In the genomic region with DNA sequence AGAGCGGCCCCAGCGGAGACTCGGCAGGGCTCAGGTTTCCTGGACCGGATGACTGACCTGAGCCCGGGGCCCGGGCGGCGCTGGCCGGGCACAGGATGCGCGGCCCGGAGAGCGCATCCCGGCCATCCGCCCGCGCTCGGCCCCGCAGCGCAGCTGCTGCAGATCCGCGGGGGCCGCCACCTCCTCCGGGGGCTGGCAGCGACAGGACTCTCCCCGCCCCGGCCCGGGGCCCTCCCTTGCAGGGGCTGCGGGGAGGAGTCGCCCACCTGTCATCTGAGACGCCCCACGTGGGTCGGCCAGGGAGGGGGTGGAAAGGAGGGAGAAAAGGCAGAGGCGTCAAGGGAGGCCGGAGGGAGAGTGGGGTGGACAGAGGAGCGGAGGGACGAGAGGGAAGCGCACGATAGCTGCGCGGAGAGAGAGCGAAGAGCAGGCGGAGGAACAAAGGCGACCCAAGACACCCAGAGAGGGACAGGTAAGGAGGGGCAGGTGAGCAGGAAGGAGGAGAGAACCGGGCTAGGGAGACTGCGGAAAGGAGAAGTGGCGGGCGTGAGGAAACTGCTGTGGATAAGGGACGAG, we compare ENCODE assay signal across 8 cellular contexts. TPM values are rescaled to one million over a fixed set of nuclear protein-coding genes. Genes with fewer than 3 reads are reported as not detected.
DNase-seq lines count a peak whose midpoint lies in the region; ATAC-seq, FAIRE-seq and TF ChIP-seq lines count a peak whose summit lies in the region.

No MANE protein-coding gene starts in this region.

- no peaks in the 10 kb centered on the region for H3K27me3 Mint-ChIP-seq in activated naive CD8-positive, alpha-beta T cell treated with anti-CD3 and anti-CD28 coated beads for 36 hours

- peaks cover 38% of the 10 kb centered on the region for H3K4me1 ChIP-seq in DOHH2 (ENCODE audit: control insufficient read depth, low read length)
- H3K4me1 ChIP-seq in HUES6 (ENCODE audit: control insufficient read depth, insufficient read depth, low read length) = peaks cover 24% of the 10 kb centered on the region
- H3K4me1 ChIP-seq in pancreas = peaks cover 0 to 28% (median 8%) of the 10 kb centered on the region in 3 donors
- H3K4me1 ChIP-seq in upper lobe of left lung = peaks cover 39 to 53% (median 44%) of the 10 kb centered on the region in 4 donors

- no peak for TF ChIP-seq CTCF in DOHH2 (IDR thresholded peaks at IDR 0.05; ENCODE audit: low read depth, low read length, poor library complexity, severe bottlenecking)
- TF ChIP-seq CTCF in pancreas (IDR thresholded peaks at IDR 0.05) = no peak
- TF ChIP-seq CTCF in upper lobe of left lung (IDR thresholded peaks at IDR 0.05) = peak in 2 of 6 experiments; percentile 1 to 9

- H3K79me2 ChIP-seq in DOHH2 (ENCODE audit: control insufficient read depth, low read length) = peaks cover 44% of the 10 kb centered on the region

- intact Hi-C loops in Right ventricle myocardium inferior (cut with DNase I) = loop anchor here (2.0 kb wide), 2 partner anchors 37 to 45 kb away; no protein-coding TSS in a partner anchor
- intact Hi-C loops in pancreas (cut with DNase I) = no loop called here

- H3K9me2 ChIP-seq in DOHH2 (replicated peaks; ENCODE audit: control insufficient read depth, low read length) = no peaks in the 10 kb centered on the region

- ATAC-seq in GM21447 (IDR thresholded peaks at IDR 0.05; ENCODE audit: unreplicated experiment) (peak; percentile 44), Right ventricle myocardium inferior (peak; percentile 78), pancreas (peak; percentile 68 to 77 (median 70)), upper lobe of left lung (ENCODE audit: low FRiP score in 2 of 2) (peak; percentile 70 to 82)

- H3K4me3 Mint-ChIP-seq in activated naive CD8-positive, alpha-beta T cell treated with anti-CD3 and anti-CD28 coated beads for 36 hours = peak overlapping the region; percentile 92

- peaks cover 27% of the 10 kb centered on the region for H3K36me3 Mint-ChIP-seq in activated naive CD8-positive, alpha-beta T cell treated with anti-CD3 and anti-CD28 coated beads for 36 hours

- H3K27ac ChIP-seq in DOHH2 (ENCODE audit: low read depth, low read length) = peak overlapping the region; percentile 74
- H3K27ac ChIP-seq in HUES6 (ENCODE audit: low read depth, low read length) = peak overlapping the region; percentile 93
- H3K27ac ChIP-seq in pancreas = peak overlapping the region; percentile 96 to 98 (median 98)
- peak overlapping the region; percentile 97 to 100 (median 98) for H3K27ac ChIP-seq in upper lobe of left lung

- FAIRE-seq in pancreas (lab: Jason Lieb, UNC) = no peak

- H3K4me3 ChIP-seq in DOHH2 (ENCODE audit: low read length) (peak overlapping the region; percentile 88), HUES6 (ENCODE audit: low read depth, low read length) (peak overlapping the region; percentile 84), pancreas (peak overlapping the region; percentile 90 to 99 (median 94)), upper lobe of left lung (peak overlapping the region; percentile 65 to 88 (median 78))

- DNase-seq in RPMI7951 (ENCODE audit: low read depth) = peak; percentile 86
- DNase-seq in activated naive CD8-positive, alpha-beta T cell treated with anti-CD3 and anti-CD28 coated beads for 36 hours = peak; percentile 77
- peak; percentile 91 for DNase-seq in Right ventricle myocardium inferior (ENCODE audit: missing footprints)
- DNase-seq in pancreas = peak; percentile 67 to 90 (median 80)
- DNase-seq in upper lobe of left lung = peak; percentile 74 to 93

- no peaks in the 10 kb centered on the region for H3K9me3 Mint-ChIP-seq in activated naive CD8-positive, alpha-beta T cell treated with anti-CD3 and anti-CD28 coated beads for 36 hours

- H3K27me3 ChIP-seq in DOHH2 (ENCODE audit: control insufficient read depth, low read length) (no peaks in the 10 kb centered on the region), HUES6 (ENCODE audit: control insufficient read depth, insufficient read depth, low read length) (no peaks in the 10 kb centered on the region), pancreas (no peaks in the 10 kb centered on the region), upper lobe of left lung (no peaks in the 10 kb centered on the region)

- 0 to 1% methylated on average over 34 to 49 of the region's 49 CpGs for WGBS in pancreas, 2 donors
- 0 to 1% methylated on average over 20 to 24 of the region's 49 CpGs for WGBS in upper lobe of left lung, 2 donors

- H4K20me1 ChIP-seq in DOHH2 (ENCODE audit: control insufficient read depth, insufficient read depth, low read depth, low read length) = peaks cover 20% of the 10 kb centered on the region

- peak overlapping the region; percentile 96 for H3K27ac Mint-ChIP-seq in activated naive CD8-positive, alpha-beta T cell treated with anti-CD3 and anti-CD28 coated beads for 36 hours

- H3K9me3 ChIP-seq in DOHH2 (ENCODE audit: control insufficient read depth, insufficient read depth, low read length) (no peaks in the 10 kb centered on the region), HUES6 (ENCODE audit: control insufficient read depth, insufficient read depth, low read depth, low read length) (peaks cover 6% of the 10 kb centered on the region; the same call in 1 of the 2 replicates), pancreas (no peaks in the 10 kb centered on the region), upper lobe of left lung (no peaks in the 10 kb centered on the region)

- peaks cover 43% of the 10 kb centered on the region for H3K36me3 ChIP-seq in DOHH2 (ENCODE audit: control insufficient read depth, low read length)
- peaks cover 23% of the 10 kb centered on the region for H3K36me3 ChIP-seq in HUES6 (ENCODE audit: control insufficient read depth, insufficient read depth, low read length)
- peaks cover 0 to 9% (median 5%) of the 10 kb centered on the region in 3 donors for H3K36me3 ChIP-seq in pancreas
- H3K36me3 ChIP-seq in upper lobe of left lung = peaks cover 0 to 17% (median 2%) of the 10 kb centered on the region in 4 donors

- no peak for TF ChIP-seq EP300 in upper lobe of left lung (IDR thresholded peaks at IDR 0.05)

- H3K4me2 ChIP-seq in DOHH2 (ENCODE audit: low read length) = peak overlapping the region; percentile 86

- peaks cover 49% of the 10 kb centered on the region for H3K4me1 Mint-ChIP-seq in activated naive CD8-positive, alpha-beta T cell treated with anti-CD3 and anti-CD28 coated beads for 36 hours

- H3K9ac ChIP-seq in HUES6 (ENCODE audit: low read length) = peak overlapping the region; percentile 90

- H3F3A ChIP-seq in DOHH2 (ENCODE audit: control insufficient read depth, insufficient read depth) = no peaks in the 10 kb centered on the region

- TF ChIP-seq POLR2A in upper lobe of left lung (IDR thresholded peaks at IDR 0.05) = peak in 1 of 4 donors; percentile 1

RNA-seq across cellular contexts. Expression of a gene that starts 0.5 kb away (rescaled TPM):
- 192 and 208 TPM in 2 replicates for total RNA-seq in RPMI7951 (2014; rRNA removed; shearing (Covaris generic))
- total RNA-seq in activated naive CD8-positive, alpha-beta T cell treated with anti-CD3 and anti-CD28 coated beads for 36 hours = 100 to 1,000 TPM; 152 to 156 TPM
- total RNA-seq in Right ventricle myocardium inferior (584 TPM), pancreas (100 to 1,000 TPM in 2 of 6 donors, 10 to 100 TPM in 4; 63.5 to 137 (median 82.6) TPM), upper lobe of left lung (100 to 1,000 TPM; 161 to 490 (median 396) TPM)
- 10 to 100 TPM; 22.6 to 72.9 TPM for polyA plus RNA-seq in pancreas

RNA-seq across cellular contexts. Expression of a gene that starts 54.5 kb away (rescaled TPM):
- 44.1 and 49.5 TPM in 2 replicates for total RNA-seq in RPMI7951 (2014; rRNA removed; shearing (Covaris generic))
- 1 to 10 TPM; 8.7 to 8.9 TPM for total RNA-seq in activated naive CD8-positive, alpha-beta T cell treated with anti-CD3 and anti-CD28 coated beads for 36 hours
- total RNA-seq in Right ventricle myocardium inferior = 62.8 TPM
- 10 to 100 TPM; 23.3 to 32.2 (median 27.1) TPM for total RNA-seq in pancreas
- polyA plus RNA-seq in pancreas = 10 to 100 TPM; 14.0 to 15.7 TPM
- 100 to 1,000 TPM in 1 of 6 donors, 10 to 100 TPM in 5; 34.7 to 151 (median 44.4) TPM for total RNA-seq in upper lobe of left lung

Comparison
In these comparisons a context has a peak if more than half of its experiments do, and no peak if none do; other contexts are left out.
1. Peak in every context shown above with its lines: DNase-seq, ATAC-seq, H3K4me3 ChIP-seq and H3K27ac ChIP-seq.